ENCODE assay signal across 8 cellular contexts in the genomic region with DNA sequence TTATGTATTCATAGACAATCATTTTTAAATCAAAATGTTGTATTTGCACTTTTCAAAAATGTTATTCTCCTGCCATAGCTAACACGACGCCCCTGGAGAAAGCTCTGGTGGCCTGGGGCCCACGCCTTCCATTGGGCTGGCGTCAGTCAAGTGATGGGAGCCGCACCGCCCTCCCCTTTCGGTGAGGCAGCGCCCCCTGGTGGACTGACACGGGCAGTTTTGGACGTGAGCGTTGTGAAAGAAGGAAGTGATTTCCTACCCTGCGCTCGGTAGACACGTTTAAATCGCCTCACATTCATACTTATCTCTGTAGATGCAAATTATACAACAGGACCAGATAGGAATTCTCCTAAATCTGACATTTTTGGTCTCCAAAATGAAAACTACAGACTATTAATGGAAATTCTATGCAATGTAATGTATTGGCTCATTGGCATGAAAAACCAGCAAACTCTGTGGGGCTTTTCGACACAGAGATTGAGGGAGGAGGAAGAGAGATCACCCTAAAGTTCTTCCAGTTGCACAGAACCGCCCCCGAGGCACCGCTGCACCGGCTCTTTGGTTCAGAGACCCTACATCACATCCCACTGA.
DNase-seq lines count a peak whose midpoint lies in the region; ATAC-seq and TF ChIP-seq lines count a peak whose summit lies in the region.

No MANE protein-coding gene starts in this region.

- CTCF ChIA-PET in WTC11 (lab: Charles Lee), result no interaction called here

- intact Hi-C loops in posterior cingulate gyrus (cut with DNase I) (no loop called here), uterus (cut with DNase I; ENCODE audit: low total_unique reads) (no loop called here)

- H3K27me3 Mint-ChIP-seq in GM23338 (ENCODE audit: insufficient read depth, low read depth, poor library complexity) (peaks cover 5% of the 10 kb centered on the region), WTC11 (ENCODE audit: low read depth) (peaks cover 9% of the 10 kb centered on the region; the same call in 1 of the 2 replicates)

- no peaks in the 10 kb centered on the region for H3F3A ChIP-seq in GM23338 (replicated peaks; ENCODE audit: low read depth)

- H3K27ac ChIP-seq in GM23338 (ENCODE audit: low read depth) (no peak overlapping the region), foreskin keratinocyte (no peak overlapping the region), uterus (no peak overlapping the region)

- peaks cover 5% of the 10 kb centered on the region; the same call in 2 of the 3 replicates for H3K4me1 Mint-ChIP-seq in GM23338
- no peaks in the 10 kb centered on the region for H3K4me1 Mint-ChIP-seq in WTC11

- ATAC-seq in GM23338 (peak; percentile 94), WTC11 (peak; percentile 69), foreskin keratinocyte (peak; percentile 48)

- H3K36me3 ChIP-seq in GM23338 (ENCODE audit: insufficient read depth), result no peaks in the 10 kb centered on the region; the same call in 1 of the 2 replicates
- H3K36me3 ChIP-seq in MG63, result no peaks in the 10 kb centered on the region
- no peaks in the 10 kb centered on the region for H3K36me3 ChIP-seq in uterus

- H3K9me3 ChIP-seq in MG63 (no peaks in the 10 kb centered on the region), uterus (no peaks in the 10 kb centered on the region)

- DNase-seq in NCI-H1417 (lab: John Stamatoyannopoulos, UW) (peak; percentile 51 to 96 (median 72)), NCI-H1417 treated with DMSO at 0.1 percent for 48 hours (lab: John Stamatoyannopoulos, UW) (no peak), GM23338 (ENCODE audit: low spot score) (peak; percentile 82), MG63 (peak; percentile 60), WTC11 (ENCODE audit: low spot score) (peak; percentile 44), foreskin keratinocyte (no peak), posterior cingulate gyrus (peak in 7 of 10 donors; percentile 48 to 92 (median 71)), uterus (no peak)

- H2AFZ ChIP-seq in GM23338, result no peak overlapping the region; the same call in 1 of the 2 replicates

- H3K36me3 Mint-ChIP-seq in GM23338 (ENCODE audit: low read depth), result no peaks in the 10 kb centered on the region; the same call in 2 of the 3 replicates
- peaks cover 59% of the 10 kb centered on the region for H3K36me3 Mint-ChIP-seq in WTC11

- TF ChIP-seq CTCF in GM23338 (conservative IDR thresholded peaks at IDR 0.05; ENCODE audit: low read depth in 2 of 2), result peak; percentile 79 to 91
- TF ChIP-seq CTCF in WTC11 (IDR thresholded peaks at IDR 0.05), result peak; percentile 51
- peak; percentile 54 for TF ChIP-seq CTCF in foreskin keratinocyte (conservative IDR thresholded peaks at IDR 0.05)
- TF ChIP-seq CTCF in uterus (IDR thresholded peaks at IDR 0.05), result peak in 1 of 4 experiments; percentile 19

- no peaks in the 10 kb centered on the region for H3K9me2 ChIP-seq in GM23338 (ENCODE audit: insufficient read depth)

- H3K4me1 ChIP-seq in GM23338 (ENCODE audit: insufficient read depth) (0 out of 2 replicates have a peak, but pooled peaks cover 3% of the 10 kb centered on the region), foreskin keratinocyte (no peaks in the 10 kb centered on the region), uterus (no peaks in the 10 kb centered on the region)

- H3K4me3 ChIP-seq in GM23338 (no peak overlapping the region), MG63 (no peak overlapping the region), uterus (no peak overlapping the region)

- POLR2A ChIA-PET in WTC11 (lab: Charles Lee), result no interaction called here

- H3K4me2 ChIP-seq in GM23338, result no peak overlapping the region

- H3K9me3 Mint-ChIP-seq in GM23338 (peaks cover 69% of the 10 kb centered on the region), WTC11 (peaks cover 75% of the 10 kb centered on the region)

- H3K27ac Mint-ChIP-seq in GM23338, result no peak overlapping the region
- no peak overlapping the region for H3K27ac Mint-ChIP-seq in WTC11

- H3K4me3 Mint-ChIP-seq in GM23338 (no peak overlapping the region), WTC11 (no peak overlapping the region)

- TF ChIP-seq POLR2A in uterus (IDR thresholded peaks at IDR 0.05), result no peak

- no peaks in the 10 kb centered on the region for H4K20me1 ChIP-seq in GM23338 (replicated peaks; ENCODE audit: insufficient read depth)

- H3K27me3 ChIP-seq in GM23338 (ENCODE audit: insufficient read depth) (no peaks in the 10 kb centered on the region), MG63 (no peaks in the 10 kb centered on the region), foreskin keratinocyte (no peaks in the 10 kb centered on the region), uterus (no peaks in the 10 kb centered on the region)

- H3K79me2 ChIP-seq in GM23338 (replicated peaks; ENCODE audit: insufficient read depth), result no peaks in the 10 kb centered on the region

TF ChIP-seq in GM23338, 12 proteins besides CTCF, POLR2A, EP300 and RAD21 (continues in another document):
- TF ChIP-seq, protein P1, sequence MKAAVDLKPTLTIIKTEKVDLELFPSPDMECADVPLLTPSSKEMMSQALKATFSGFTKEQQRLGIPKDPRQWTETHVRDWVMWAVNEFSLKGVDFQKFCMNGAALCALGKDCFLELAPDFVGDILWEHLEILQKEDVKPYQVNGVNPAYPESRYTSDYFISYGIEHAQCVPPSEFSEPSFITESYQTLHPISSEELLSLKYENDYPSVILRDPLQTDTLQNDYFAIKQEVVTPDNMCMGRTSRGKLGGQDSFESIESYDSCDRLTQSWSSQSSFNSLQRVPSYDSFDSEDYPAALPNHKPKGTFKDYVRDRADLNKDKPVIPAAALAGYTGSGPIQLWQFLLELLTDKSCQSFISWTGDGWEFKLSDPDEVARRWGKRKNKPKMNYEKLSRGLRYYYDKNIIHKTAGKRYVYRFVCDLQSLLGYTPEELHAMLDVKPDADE (IDR thresholded peaks at IDR 0.05), result no peak
- TF ChIP-seq STAT1 (IDR thresholded peaks at IDR 0.05; ENCODE audit: unreplicated experiment), result no peak

TF ChIP-seq in WTC11, 78 proteins besides CTCF, POLR2A, EP300 and RAD21:
- TF ChIP-seq OVOL2 (CRISPR knock-in tag; IDR thresholded peaks at IDR 0.05; ENCODE audit: borderline replicate concordance) (no peak), ZNF263 (CRISPR knock-in tag; IDR thresholded peaks at IDR 0.05; ENCODE audit: low read depth) (no peak), ZNF423 (CRISPR knock-in tag; IDR thresholded peaks at IDR 0.05) (no peak), ETV6 (CRISPR knock-in tag; IDR thresholded peaks at IDR 0.05) (no peak), ELF4 (CRISPR knock-in tag; IDR thresholded peaks at IDR 0.05; ENCODE audit: low read depth) (no peak), KAT7 (CRISPR knock-in tag; IDR thresholded peaks at IDR 0.05; ENCODE audit: borderline replicate concordance) (no peak)
- TF ChIP-seq, protein P2, sequence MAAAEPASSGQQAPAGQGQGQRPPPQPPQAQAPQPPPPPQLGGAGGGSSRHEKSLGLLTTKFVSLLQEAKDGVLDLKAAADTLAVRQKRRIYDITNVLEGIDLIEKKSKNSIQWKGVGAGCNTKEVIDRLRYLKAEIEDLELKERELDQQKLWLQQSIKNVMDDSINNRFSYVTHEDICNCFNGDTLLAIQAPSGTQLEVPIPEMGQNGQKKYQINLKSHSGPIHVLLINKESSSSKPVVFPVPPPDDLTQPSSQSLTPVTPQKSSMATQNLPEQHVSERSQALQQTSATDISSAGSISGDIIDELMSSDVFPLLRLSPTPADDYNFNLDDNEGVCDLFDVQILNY (CRISPR knock-in tag; IDR thresholded peaks at IDR 0.05), result no peak
- TF ChIP-seq, protein P3, sequence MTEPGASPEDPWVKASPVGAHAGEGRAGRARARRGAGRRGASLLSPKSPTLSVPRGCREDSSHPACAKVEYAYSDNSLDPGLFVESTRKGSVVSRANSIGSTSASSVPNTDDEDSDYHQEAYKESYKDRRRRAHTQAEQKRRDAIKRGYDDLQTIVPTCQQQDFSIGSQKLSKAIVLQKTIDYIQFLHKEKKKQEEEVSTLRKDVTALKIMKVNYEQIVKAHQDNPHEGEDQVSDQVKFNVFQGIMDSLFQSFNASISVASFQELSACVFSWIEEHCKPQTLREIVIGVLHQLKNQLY (CRISPR knock-in tag; IDR thresholded peaks at IDR 0.05), result no peak

Comparison
In these comparisons a context has a peak if more than half of its experiments do, and no peak if none do; other contexts are left out.
1. DNase-seq: peak in NCI-H1417 (3 of 3), GM23338 (single experiment), MG63 (single experiment), WTC11 (single experiment) and posterior cingulate gyrus (7 of 10); none in NCI-H1417 treated with DMSO at 0.1 percent for 48 hours (single experiment), foreskin keratinocyte (0 of 2) and uterus (0 of 2).
2. Peak in every context shown above with its lines, with median percentiles within 50 percentile points of each other: ATAC-seq.